Comparison of ENCODE assay signal across 1 cellular context in the genomic region with DNA sequence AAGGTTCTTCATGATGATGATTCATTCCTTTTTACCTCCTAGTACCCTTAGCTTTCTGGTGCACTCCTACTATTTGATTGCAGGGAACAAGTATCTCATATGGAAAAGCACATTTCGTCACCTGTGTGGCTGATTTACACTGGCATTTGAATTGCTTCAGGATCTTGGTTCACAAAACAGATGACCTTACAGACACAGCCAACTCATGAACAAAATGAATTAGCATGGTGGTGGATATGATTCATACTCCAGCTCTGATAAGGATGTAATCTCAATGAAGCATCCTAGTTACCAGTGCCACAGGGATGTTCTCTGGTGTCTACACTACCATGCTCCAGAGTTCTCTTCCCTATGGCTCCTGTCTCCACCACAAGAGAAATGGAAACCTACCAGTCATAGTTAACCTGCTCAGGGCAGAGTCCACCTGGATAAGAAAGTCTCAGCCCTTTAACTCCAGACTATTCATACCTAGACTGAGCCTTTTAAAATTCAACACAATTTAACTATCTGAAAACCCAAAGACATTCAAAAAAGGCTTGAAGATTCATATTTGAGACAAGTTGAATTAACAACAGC.
TF ChIP-seq lines count a peak whose summit lies in the region.

No MANE protein-coding gene starts in this region.

TF ChIP-seq in K562, 482 proteins besides CTCF, POLR2A, EP300 and RAD21 (continued from another document):
- TF ChIP-seq, protein P1, sequence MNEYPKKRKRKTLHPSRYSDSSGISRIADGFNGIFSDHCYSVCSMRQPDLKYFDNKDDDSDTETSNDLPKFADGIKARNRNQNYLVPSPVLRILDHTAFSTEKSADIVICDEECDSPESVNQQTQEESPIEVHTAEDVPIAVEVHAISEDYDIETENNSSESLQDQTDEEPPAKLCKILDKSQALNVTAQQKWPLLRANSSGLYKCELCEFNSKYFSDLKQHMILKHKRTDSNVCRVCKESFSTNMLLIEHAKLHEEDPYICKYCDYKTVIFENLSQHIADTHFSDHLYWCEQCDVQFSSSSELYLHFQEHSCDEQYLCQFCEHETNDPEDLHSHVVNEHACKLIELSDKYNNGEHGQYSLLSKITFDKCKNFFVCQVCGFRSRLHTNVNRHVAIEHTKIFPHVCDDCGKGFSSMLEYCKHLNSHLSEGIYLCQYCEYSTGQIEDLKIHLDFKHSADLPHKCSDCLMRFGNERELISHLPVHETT (CRISPR knock-in tag; conservative IDR thresholded peaks at IDR 0.05 in 1 of 2, IDR thresholded peaks at IDR 0.05 in 1 of 2), result no peak
- TF ChIP-seq CBFA2T3 (IDR thresholded peaks at IDR 0.05) (peak; percentile 67), RBM34 (IDR thresholded peaks at IDR 0.05; ENCODE audit: borderline replicate concordance, insufficient read depth, low read length) (no peak), DIDO1 (tag; IDR thresholded peaks at IDR 0.05; ENCODE audit: low read depth) (no peak), ZNF384 (IDR thresholded peaks at IDR 0.05; ENCODE audit: low read depth, low read length) (no peak), DPF2 (IDR thresholded peaks at IDR 0.05) (peak; percentile 69), SMARCA4 (IDR thresholded peaks at IDR 0.05) (peak; percentile 48; the same call in 1 of the 2 replicates), CTBP1 (IDR thresholded peaks at IDR 0.05; ENCODE audit: borderline replicate concordance) (peak; percentile 36; the same call in 1 of the 2 replicates), HDAC3 (IDR thresholded peaks at IDR 0.05; ENCODE audit: borderline replicate concordance, partially characterized antibody) (no peak), MEIS2 (IDR thresholded peaks at IDR 0.05; ENCODE audit: partially characterized antibody) (peak; percentile 46), ARID1B (IDR thresholded peaks at IDR 0.05) (peak; percentile 68), FOS (IDR thresholded peaks at IDR 0.05; ENCODE audit: extremely low read depth, insufficient read length) (peak; percentile 34), NFE2 (IDR thresholded peaks at IDR 0.05; ENCODE audit: low read depth) (peak; percentile 18; the same call in 1 of the 2 replicates), KDM1A (IDR thresholded peaks at IDR 0.05) (peak in 1 of 2 experiments; percentile 40; a peak in 1 of 4 replicates), TCF3 (CRISPR knock-in tag; IDR thresholded peaks at IDR 0.05) (peak; percentile 27; the same call in 1 of the 2 replicates), FOXK2 (conservative IDR thresholded peaks at IDR 0.05 in 1 of 2, IDR thresholded peaks at IDR 0.05 in 1 of 2; ENCODE audit: low read depth in 2 of 2) (no peak), FOSL1 (tag; conservative IDR thresholded peaks at IDR 0.05) (peak; percentile 91), HMGN3 (IDR thresholded peaks at IDR 0.05; ENCODE audit: borderline replicate concordance, extremely low read depth, insufficient read length, low read depth, low read length) (no peak), RCOR1 (IDR thresholded peaks at IDR 0.05; ENCODE audit: borderline replicate concordance in 1 of 2, low read depth in 2 of 2, low read length in 2 of 2) (peak in 1 of 2 experiments; percentile 56; a peak in 2 of 4 replicates), SMAD3 (CRISPR knock-in tag; conservative IDR thresholded peaks at IDR 0.05) (no peak), ZEB2 (IDR thresholded peaks at IDR 0.05) (0 out of 2 replicates have a peak, but pooled peaks have one; percentile 44), TEAD4 (IDR thresholded peaks at IDR 0.05; ENCODE audit: low read length) (peak; percentile 56; the same call in 1 of the 2 replicates), TEAD4 (CRISPR knock-in tag; IDR thresholded peaks at IDR 0.05; ENCODE audit: borderline replicate concordance) (no peak), CBFA2T2 (conservative IDR thresholded peaks at IDR 0.05) (peak; percentile 25; the same call in 1 of the 2 replicates), JUN (IDR thresholded peaks at IDR 0.05; ENCODE audit: borderline replicate concordance, low read depth, low read length) (peak; percentile 26; the same call in 1 of the 2 replicates), JUN (CRISPR knock-in tag; IDR thresholded peaks at IDR 0.05; ENCODE audit: borderline replicate concordance) (no peak)
- TF ChIP-seq, protein P2, sequence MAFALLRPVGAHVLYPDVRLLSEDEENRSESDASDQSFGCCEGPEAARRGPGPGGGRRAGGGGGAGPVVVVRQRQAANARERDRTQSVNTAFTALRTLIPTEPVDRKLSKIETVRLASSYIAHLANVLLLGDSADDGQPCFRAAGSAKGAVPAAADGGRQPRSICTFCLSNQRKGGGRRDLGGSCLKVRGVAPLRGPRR (CRISPR knock-in tag; IDR thresholded peaks at IDR 0.05), result no peak
- TF ChIP-seq, protein P3, sequence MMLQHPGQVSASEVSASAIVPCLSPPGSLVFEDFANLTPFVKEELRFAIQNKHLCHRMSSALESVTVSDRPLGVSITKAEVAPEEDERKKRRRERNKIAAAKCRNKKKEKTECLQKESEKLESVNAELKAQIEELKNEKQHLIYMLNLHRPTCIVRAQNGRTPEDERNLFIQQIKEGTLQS (IDR thresholded peaks at IDR 0.05), result peak; percentile 61
- TF ChIP-seq, protein P3 (CRISPR knock-in tag; conservative IDR thresholded peaks at IDR 0.05), result no peak
- TF ChIP-seq, protein P4, sequence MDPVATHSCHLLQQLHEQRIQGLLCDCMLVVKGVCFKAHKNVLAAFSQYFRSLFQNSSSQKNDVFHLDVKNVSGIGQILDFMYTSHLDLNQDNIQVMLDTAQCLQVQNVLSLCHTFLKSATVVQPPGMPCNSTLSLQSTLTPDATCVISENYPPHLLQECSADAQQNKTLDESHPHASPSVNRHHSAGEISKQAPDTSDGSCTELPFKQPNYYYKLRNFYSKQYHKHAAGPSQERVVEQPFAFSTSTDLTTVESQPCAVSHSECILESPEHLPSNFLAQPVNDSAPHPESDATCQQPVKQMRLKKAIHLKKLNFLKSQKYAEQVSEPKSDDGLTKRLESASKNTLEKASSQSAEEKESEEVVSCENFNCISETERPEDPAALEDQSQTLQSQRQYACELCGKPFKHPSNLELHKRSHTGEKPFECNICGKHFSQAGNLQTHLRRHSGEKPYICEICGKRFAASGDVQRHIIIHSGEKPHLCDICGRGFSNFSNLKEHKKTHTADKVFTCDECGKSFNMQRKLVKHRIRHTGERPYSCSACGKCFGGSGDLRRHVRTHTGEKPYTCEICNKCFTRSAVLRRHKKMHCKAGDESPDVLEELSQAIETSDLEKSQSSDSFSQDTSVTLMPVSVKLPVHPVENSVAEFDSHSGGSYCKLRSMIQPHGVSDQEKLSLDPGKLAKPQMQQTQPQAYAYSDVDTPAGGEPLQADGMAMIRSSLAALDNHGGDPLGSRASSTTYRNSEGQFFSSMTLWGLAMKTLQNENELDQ (CRISPR knock-in tag; IDR thresholded peaks at IDR 0.05; ENCODE audit: borderline replicate concordance), result no peak
- TF ChIP-seq, protein P5, sequence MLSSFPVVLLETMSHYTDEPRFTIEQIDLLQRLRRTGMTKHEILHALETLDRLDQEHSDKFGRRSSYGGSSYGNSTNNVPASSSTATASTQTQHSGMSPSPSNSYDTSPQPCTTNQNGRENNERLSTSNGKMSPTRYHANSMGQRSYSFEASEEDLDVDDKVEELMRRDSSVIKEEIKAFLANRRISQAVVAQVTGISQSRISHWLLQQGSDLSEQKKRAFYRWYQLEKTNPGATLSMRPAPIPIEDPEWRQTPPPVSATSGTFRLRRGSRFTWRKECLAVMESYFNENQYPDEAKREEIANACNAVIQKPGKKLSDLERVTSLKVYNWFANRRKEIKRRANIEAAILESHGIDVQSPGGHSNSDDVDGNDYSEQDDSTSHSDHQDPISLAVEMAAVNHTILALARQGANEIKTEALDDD (IDR thresholded peaks at IDR 0.05), result peak; percentile 87
TF ChIP-seq in K562: peak in this region for 20.
